ENCODE assay signal across 8 cellular contexts in genomic region chr20:24991897-24992419, GRCh38. TPM values are rescaled to one million over a fixed set of nuclear protein-coding genes. Genes with fewer than 3 reads are reported as not detected.
A peak's percentile ranks its signal among the peaks of the same experiment; 100 is the strongest.
DNase-seq lines count a peak whose midpoint lies in the region; ATAC-seq and TF ChIP-seq lines count a peak whose summit lies in the region.

No MANE protein-coding gene starts in this region.

- no peaks in the 10 kb centered on the region for H3K9me3 Mint-ChIP-seq in activated CD8-positive, alpha-beta memory T cell treated with anti-CD3 and anti-CD28 coated beads, Interleukin-2, amount 10 ng/mL, durations not matched to agents 7 days and 5 days (ENCODE audit: low read depth)

- ATAC-seq in activated CD8-positive, alpha-beta memory T cell treated with anti-CD3 and anti-CD28 coated beads, Interleukin-2, amount 10 ng/mL, durations not matched to agents 7 days and 5 days, result peak; percentile 29
- ATAC-seq in HG02610 (IDR thresholded peaks at IDR 0.05; ENCODE audit: unreplicated experiment), result peak; percentile 12
- peak; percentile 4 for ATAC-seq in left lobe of liver
- no peak for ATAC-seq in thoracic aorta (ENCODE audit: insufficient number of reproducible peaks, low FRiP score, low read depth)

- peaks cover 54% of the 10 kb centered on the region for H3K4me1 Mint-ChIP-seq in activated CD8-positive, alpha-beta memory T cell treated with anti-CD3 and anti-CD28 coated beads, Interleukin-2, amount 10 ng/mL, durations not matched to agents 7 days and 5 days

- H3K27me3 ChIP-seq in brain microvascular endothelial cell (replicated peaks), result no peaks in the 10 kb centered on the region
- H3K27me3 ChIP-seq in thoracic aorta (replicated peaks; ENCODE audit: insufficient read depth), result no peaks in the 10 kb centered on the region

- peaks cover 12 to 35% of the 10 kb centered on the region in 2 donors for H3K4me1 ChIP-seq in thoracic aorta (ENCODE audit: control insufficient read depth in 1 of 2, low read depth in 2 of 2)

- H3K27ac ChIP-seq in brain microvascular endothelial cell (peak overlapping the region; percentile 89), thoracic aorta (peak overlapping the region; percentile 96 to 97)

- peak overlapping the region; percentile 98 for H3K4me3 Mint-ChIP-seq in activated CD8-positive, alpha-beta memory T cell treated with anti-CD3 and anti-CD28 coated beads, Interleukin-2, amount 10 ng/mL, durations not matched to agents 7 days and 5 days

- H3K4me3 ChIP-seq in brain microvascular endothelial cell (ENCODE audit: low read depth, low read length) (peak overlapping the region; percentile 97), thoracic aorta (peak overlapping the region; percentile 77)

- no peaks in the 10 kb centered on the region for H3K27me3 Mint-ChIP-seq in activated CD8-positive, alpha-beta memory T cell treated with anti-CD3 and anti-CD28 coated beads, Interleukin-2, amount 10 ng/mL, durations not matched to agents 7 days and 5 days

- H3K9me3 ChIP-seq in thoracic aorta, result no peaks in the 10 kb centered on the region

- CTCF ChIA-PET in activated CD8-positive, alpha-beta memory T cell treated with anti-CD3 and anti-CD28 coated beads, Interleukin-2, amount 10 ng/mL, durations not matched to agents 7 days and 5 days (lab: Charles Lee), result interaction anchor here (0.9 to 5.5 kb wide), 3 partner anchors 60 to 304 kb away, joined by 3 to 128 read pairs (median 4); partner anchors contain the start of gene ACSS1

- DNase-seq in activated CD8-positive, alpha-beta memory T cell treated with anti-CD3 and anti-CD28 coated beads, Interleukin-2, amount 10 ng/mL, durations not matched to agents 7 days and 5 days, result no peak
- DNase-seq in activated CD8-positive, alpha-beta memory T cell treated with anti-CD3 and anti-CD28 coated beads for 24 hours, result no peak
- DNase-seq in NCI-H2171 (lab: John Stamatoyannopoulos, UW) (peak; percentile 27), brain microvascular endothelial cell (peak; percentile 4), left lobe of liver (ENCODE audit: low spot score) (no peak), thoracic aorta (ENCODE audit: low spot score) (no peak), GF-D8 (lab: John Stamatoyannopoulos, UW) (no peak)

- H3K27ac Mint-ChIP-seq in activated CD8-positive, alpha-beta memory T cell treated with anti-CD3 and anti-CD28 coated beads, Interleukin-2, amount 10 ng/mL, durations not matched to agents 7 days and 5 days, result peak overlapping the region; percentile 93

- in situ Hi-C loops in brain microvascular endothelial cell (cut with HindIII; ENCODE audit: low pct_ligation_motif_present, low sequenced_read_pairs), result no loop called here

- H3K36me3 ChIP-seq in brain microvascular endothelial cell (replicated peaks) (no peaks in the 10 kb centered on the region), thoracic aorta (no peaks in the 10 kb centered on the region)

- TF ChIP-seq CTCF in brain microvascular endothelial cell (IDR thresholded peaks at IDR 0.05; ENCODE audit: low read depth, low read length, missing control alignments), result no peak
- TF ChIP-seq CTCF in thoracic aorta (IDR thresholded peaks at IDR 0.05), result no peak

- peaks cover 22% of the 10 kb centered on the region for H3K36me3 Mint-ChIP-seq in activated CD8-positive, alpha-beta memory T cell treated with anti-CD3 and anti-CD28 coated beads, Interleukin-2, amount 10 ng/mL, durations not matched to agents 7 days and 5 days

RNA-seq across cellular contexts. Expression of gene APMAP, which starts 0.6 kb away (rescaled TPM):
- 10 to 100 TPM; 47.5 to 56.0 TPM for total RNA-seq in activated CD8-positive, alpha-beta memory T cell treated with anti-CD3 and anti-CD28 coated beads, Interleukin-2, amount 10 ng/mL, durations not matched to agents 7 days and 5 days
- 180 TPM for total RNA-seq in left lobe of liver
- total RNA-seq in thoracic aorta, result 10 to 100 TPM; 38.4 to 44.0 TPM

RNA-seq across cellular contexts. Expression of gene CST7, which starts 42.9 kb away (rescaled TPM):
- 100 to 1,000 TPM; 177 to 202 TPM for total RNA-seq in activated CD8-positive, alpha-beta memory T cell treated with anti-CD3 and anti-CD28 coated beads, Interleukin-2, amount 10 ng/mL, durations not matched to agents 7 days and 5 days
- total RNA-seq in left lobe of liver, result 0.38 TPM
- 10 to 100 TPM in 1 of 2 donors, 1 to 10 TPM in 1; 5.4 to 10.9 TPM for total RNA-seq in thoracic aorta

Comparison
In these comparisons a context has a peak if more than half of its experiments do, and no peak if none do; other contexts are left out.
1. DNase-seq: peak in NCI-H2171 (single experiment) and brain microvascular endothelial cell (single experiment); none in activated CD8-positive, alpha-beta memory T cell treated with anti-CD3 and anti-CD28 coated beads, Interleukin-2, amount 10 ng/mL, durations not matched to agents 7 days and 5 days (single experiment), activated CD8-positive, alpha-beta memory T cell treated with anti-CD3 and anti-CD28 coated beads for 24 hours (single experiment), left lobe of liver (single experiment), thoracic aorta (single experiment) and GF-D8 (single experiment).
2. RNA of gene CST7, which starts 42.9 kb away (total RNA-seq): 177 to 202 TPM in activated CD8-positive, alpha-beta memory T cell treated with anti-CD3 and anti-CD28 coated beads, Interleukin-2, amount 10 ng/mL, durations not matched to agents 7 days and 5 days; 5.4 to 10.9 TPM in thoracic aorta and 0.38 TPM in left lobe of liver (single experiment); every median in the first group is over 10 times any median in the second.